2 cellular contexts compared by ENCODE assay signal in genomic region chr9:111805262-111805661, GRCh38.
TF ChIP-seq lines count a peak whose summit lies in the region.

No MANE protein-coding gene starts in this region.

TF ChIP-seq in A549, 52 proteins besides CTCF, POLR2A, EP300 and RAD21 (continued from another document):
- TF ChIP-seq BCL3 (IDR thresholded peaks at IDR 0.05) (no peak), HES2 (IDR thresholded peaks at IDR 0.05) (no peak), FOXS1 (CRISPR knock-in tag; IDR thresholded peaks at IDR 0.05) (no peak), SMC3 (IDR thresholded peaks at IDR 0.05) (no peak), TP53 (CRISPR knock-in tag; IDR thresholded peaks at IDR 0.05) (no peak), ZFP36 (IDR thresholded peaks at IDR 0.05; ENCODE audit: borderline replicate concordance, partially characterized antibody) (no peak), KDM5A (IDR thresholded peaks at IDR 0.05) (no peak)
TF ChIP-seq in A549: peak in this region for 0.

TF ChIP-seq in HEK293, 187 proteins besides CTCF, POLR2A, EP300 and RAD21 (continued from another document):
- TF ChIP-seq ZNF280D (tag by site-specific recombination; IDR thresholded peaks at IDR 0.05) (no peak), ZNF514 (tag by site-specific recombination; IDR thresholded peaks at IDR 0.05) (no peak), ZNF16 (tag by site-specific recombination; IDR thresholded peaks at IDR 0.05; ENCODE audit: low read depth) (no peak)
- TF ChIP-seq, protein P1, sequence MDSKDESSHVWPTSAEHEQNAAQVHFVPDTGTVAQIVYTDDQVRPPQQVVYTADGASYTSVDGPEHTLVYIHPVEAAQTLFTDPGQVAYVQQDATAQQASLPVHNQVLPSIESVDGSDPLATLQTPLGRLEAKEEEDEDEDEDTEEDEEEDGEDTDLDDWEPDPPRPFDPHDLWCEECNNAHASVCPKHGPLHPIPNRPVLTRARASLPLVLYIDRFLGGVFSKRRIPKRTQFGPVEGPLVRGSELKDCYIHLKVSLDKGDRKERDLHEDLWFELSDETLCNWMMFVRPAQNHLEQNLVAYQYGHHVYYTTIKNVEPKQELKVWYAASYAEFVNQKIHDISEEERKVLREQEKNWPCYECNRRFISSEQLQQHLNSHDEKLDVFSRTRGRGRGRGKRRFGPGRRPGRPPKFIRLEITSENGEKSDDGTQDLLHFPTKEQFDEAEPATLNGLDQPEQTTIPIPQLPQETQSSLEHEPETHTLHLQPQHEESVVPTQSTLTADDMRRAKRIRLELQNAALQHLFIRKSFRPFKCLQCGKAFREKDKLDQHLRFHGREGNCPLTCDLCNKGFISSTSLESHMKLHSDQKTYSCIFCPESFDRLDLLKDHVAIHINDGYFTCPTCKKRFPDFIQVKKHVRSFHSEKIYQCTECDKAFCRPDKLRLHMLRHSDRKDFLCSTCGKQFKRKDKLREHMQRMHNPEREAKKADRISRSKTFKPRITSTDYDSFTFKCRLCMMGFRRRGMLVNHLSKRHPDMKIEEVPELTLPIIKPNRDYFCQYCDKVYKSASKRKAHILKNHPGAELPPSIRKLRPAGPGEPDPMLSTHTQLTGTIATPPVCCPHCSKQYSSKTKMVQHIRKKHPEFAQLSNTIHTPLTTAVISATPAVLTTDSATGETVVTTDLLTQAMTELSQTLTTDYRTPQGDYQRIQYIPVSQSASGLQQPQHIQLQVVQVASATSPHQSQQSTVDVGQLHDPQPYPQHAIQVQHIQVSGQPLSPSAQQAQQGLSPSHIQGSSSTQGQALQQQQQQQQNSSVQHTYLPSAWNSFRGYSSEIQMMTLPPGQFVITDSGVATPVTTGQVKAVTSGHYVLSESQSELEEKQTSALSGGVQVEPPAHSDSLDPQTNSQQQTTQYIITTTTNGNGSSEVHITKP (tag by site-specific recombination; IDR thresholded peaks at IDR 0.05), result 0 out of 2 replicates have a peak, but pooled peaks have one; percentile 14
